ENCODE assay signal across 18 cellular contexts in the genomic region with DNA sequence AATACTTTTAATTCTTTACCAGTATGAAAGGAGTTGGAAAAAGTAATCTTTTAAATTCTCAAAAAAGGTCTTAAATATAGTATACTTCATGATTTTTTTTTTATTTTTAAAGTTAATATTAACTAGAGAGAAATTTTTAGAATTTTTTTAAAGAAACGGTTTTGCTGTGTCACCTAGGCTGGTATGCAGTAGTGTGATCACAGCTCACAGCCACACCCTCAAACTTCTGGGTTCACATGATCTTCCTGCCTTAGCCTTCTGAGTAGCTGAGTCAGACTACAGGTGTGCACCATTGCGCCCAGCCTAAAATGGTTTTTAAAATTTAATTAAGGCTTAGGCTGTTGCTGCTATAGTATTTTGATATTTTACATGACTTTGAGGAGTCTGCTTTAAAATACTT. TPM values are rescaled to one million over a fixed set of nuclear protein-coding genes. Genes with fewer than 3 reads are reported as not detected.
DNase-seq lines count a peak whose midpoint lies in the region; ATAC-seq and TF ChIP-seq lines count a peak whose summit lies in the region.
"Had no signal": no experiment of that assay in that cellular context is flagged by ENCODE, and none has a peak within 500 bp of the region (broad histone marks: within the 10 kb centered on the region; RNA-seq: fewer than 3 reads in every experiment).

No MANE protein-coding gene starts in this region.

- H3K4me1 ChIP-seq in RWPE2 (ENCODE audit: insufficient read depth, poor library complexity, severe bottlenecking): peaks cover 18% of the 10 kb centered on the region

- no peaks in the 10 kb centered on the region for H3K27me3 ChIP-seq in RWPE2 (ENCODE audit: insufficient read depth, poor library complexity, severe bottlenecking)
- H3K27me3 ChIP-seq: heart left ventricle, transverse colon had no signal

- ATAC-seq in RWPE2 (ENCODE audit: low read depth) (peak; percentile 100), GM18517 (IDR thresholded peaks at IDR 0.05; ENCODE audit: unreplicated experiment) (no peak), GM21390 (IDR thresholded peaks at IDR 0.05; ENCODE audit: unreplicated experiment) (no peak)
- ATAC-seq: heart left ventricle, right cardiac atrium had no signal

- H3K4me3 Mint-ChIP-seq in type B pancreatic cell: no peak overlapping the region
- H3K4me3 Mint-ChIP-seq: activated B cell treated with CpG ODN at 0.5 μM for 24 hours; activated naive CD8-positive, alpha-beta T cell; CD4-positive, CD25-positive, alpha-beta regulatory T cell; central memory CD8-positive, alpha-beta T cell; neural crest cell had no signal

- no peaks in the 10 kb centered on the region for H3K36me3 ChIP-seq in RWPE2 (ENCODE audit: low read depth)
- H3K36me3 ChIP-seq: transverse colon had no signal

- no peaks in the 10 kb centered on the region for H3K27me3 Mint-ChIP-seq in type B pancreatic cell
- H3K27me3 Mint-ChIP-seq: activated B cell treated with CpG ODN at 0.5 μM for 24 hours had no signal

- TF ChIP-seq CTCF in RWPE2 (IDR thresholded peaks at IDR 0.05; ENCODE audit: poor library complexity, severe bottlenecking) (no peak), type B pancreatic cell (conservative IDR thresholded peaks at IDR 0.05) (no peak)

- peaks cover 3% of the 10 kb centered on the region for H3K36me3 Mint-ChIP-seq in type B pancreatic cell

- peak overlapping the region; percentile 15 for H3K27ac ChIP-seq in RWPE2 (ENCODE audit: poor library complexity, severe bottlenecking)
- H3K27ac ChIP-seq: heart left ventricle had no signal

- H3K9me3 ChIP-seq in RWPE2 (ENCODE audit: severe bottlenecking): no peaks in the 10 kb centered on the region
- H3K9me3 ChIP-seq: transverse colon had no signal

- H3K4me3 ChIP-seq in RWPE2 (ENCODE audit: severe bottlenecking): no peak overlapping the region
- H3K4me3 ChIP-seq: heart left ventricle, transverse colon had no signal

- peak overlapping the region; percentile 33 for H3K27ac Mint-ChIP-seq in type B pancreatic cell
- H3K27ac Mint-ChIP-seq: activated B cell treated with CpG ODN at 0.5 μM for 24 hours; activated naive CD8-positive, alpha-beta T cell; CD4-positive, CD25-positive, alpha-beta regulatory T cell had no signal

- DNase-seq in HPDE6-E6E7 (ENCODE audit: extremely low spot score) (peak; percentile 16), RWPE2 (ENCODE audit: low spot score) (no peak), iris pigment epithelial cell (ENCODE audit: low read depth) (peak; percentile 9), type B pancreatic cell (ENCODE audit: extremely low spot score, unreplicated experiment) (no peak)
- DNase-seq in activated CD8-positive, alpha-beta memory T cell treated with anti-CD3 and anti-CD28 coated beads, Interleukin-2, amount 50 U/mL, for 48 hours: no peak
- DNase-seq: activated B cell treated with CpG ODN at 0.5 μM for 24 hours; activated CD8-positive, alpha-beta memory T cell treated with anti-CD3 and anti-CD28 coated beads, Interleukin-2, amount 50 U/mL, for 4 hours; heart left ventricle; NCI-H1092 treated with DMSO at 0.1 percent for 48 hours; right cardiac atrium; stimulated activated CD4-positive, alpha-beta T cell treated with anti-CD3 and anti-CD28 coated beads, Interleukin-4, amount 100 ng/mL, for 1 hour; transverse colon had no signal

- H3K4me1 Mint-ChIP-seq in type B pancreatic cell (ENCODE audit: unreplicated experiment): peaks cover 10% of the 10 kb centered on the region
- H3K4me1 Mint-ChIP-seq: activated B cell treated with CpG ODN at 0.5 μM for 24 hours; CD4-positive, CD25-positive, alpha-beta regulatory T cell; central memory CD8-positive, alpha-beta T cell; neural crest cell had no signal

- H3K9me3 Mint-ChIP-seq in type B pancreatic cell: peaks cover 4% of the 10 kb centered on the region
- H3K9me3 Mint-ChIP-seq: neural crest cell had no signal

RNA-seq across cellular contexts. Expression of a gene that starts 52.4 kb away (rescaled TPM):
- total RNA-seq in type B pancreatic cell (ENCODE audit: low replicate concordance): 6.9 and 17.7 TPM in 2 replicates
- total RNA-seq: CD4-positive, CD25-positive, alpha-beta regulatory T cell had no signal

Comparison
In these comparisons a context has a peak if more than half of its experiments do, and no peak if none do; other contexts are left out.
1. DNase-seq: peak in HPDE6-E6E7 (single experiment) and iris pigment epithelial cell (single experiment); none in RWPE2 (single experiment), type B pancreatic cell (single experiment) and activated CD8-positive, alpha-beta memory T cell treated with anti-CD3 and anti-CD28 coated beads, Interleukin-2, amount 50 U/mL, for 48 hours (single experiment).